Comparison of ENCODE assay signal across 22 cellular contexts in genomic region chr15:62187425-62187824, GRCh38. TPM values are rescaled to one million over a fixed set of nuclear protein-coding genes. Genes with fewer than 3 reads are reported as not detected.
A peak's percentile ranks its signal among the peaks of the same experiment; 100 is the strongest.
DNase-seq lines count a peak whose midpoint lies in the region; ATAC-seq and TF ChIP-seq lines count a peak whose summit lies in the region.
"Had no signal": no experiment of that assay in that cellular context is flagged by ENCODE, and none has a peak within 500 bp of the region (broad histone marks: within the 10 kb centered on the region; RNA-seq: fewer than 3 reads in every experiment).

No MANE protein-coding gene starts in this region.

- no peak overlapping the region for H3K4me3 Mint-ChIP-seq in activated T-helper 17 cell treated with anti-CD3 and anti-CD28 coated beads, Interleukin-2, amount 50 U/mL, for 72 hours
- H3K4me3 Mint-ChIP-seq: CD4-positive, CD25-positive, alpha-beta regulatory T cell; CD8-positive, alpha-beta memory T cell; HFFc6 had no signal

- H3K36me3 ChIP-seq in left ventricle myocardium inferior (no peaks in the 10 kb centered on the region), right atrium auricular region (no peaks in the 10 kb centered on the region), esophagus (ENCODE audit: control insufficient read depth in 2 of 2, insufficient read depth in 2 of 2, low read length in 1 of 2) (no peaks in the 10 kb centered on the region), psoas muscle (ENCODE audit: insufficient read depth in 1 of 2, low read depth in 1 of 2) (no peaks in the 10 kb centered on the region)
- H3K36me3 ChIP-seq: BE2C had no signal

- no peaks in the 10 kb centered on the region for H3K36me3 Mint-ChIP-seq in activated T-helper 17 cell treated with anti-CD3 and anti-CD28 coated beads, Interleukin-2, amount 50 U/mL, for 72 hours (ENCODE audit: low read depth)
- H3K36me3 Mint-ChIP-seq: CD4-positive, CD25-positive, alpha-beta regulatory T cell; CD8-positive, alpha-beta memory T cell had no signal

- 46 to 70% methylated on average over 5 of the region's 5 CpGs for WGBS in esophagus, 2 donors
- 11 to 16% (median 14%) methylated on average over 5 of the region's 5 CpGs for WGBS in psoas muscle, 3 donors

- peaks cover 11% of the 10 kb centered on the region for H3K27me3 Mint-ChIP-seq in activated T-helper 17 cell treated with anti-CD3 and anti-CD28 coated beads, Interleukin-2, amount 50 U/mL, for 72 hours

- peaks cover 9% of the 10 kb centered on the region for H3K27me3 ChIP-seq in left ventricle myocardium inferior (ENCODE audit: low read depth)
- H3K27me3 ChIP-seq in right atrium auricular region = no peaks in the 10 kb centered on the region
- no peaks in the 10 kb centered on the region for H3K27me3 ChIP-seq in esophagus (ENCODE audit: control insufficient read depth in 1 of 2, insufficient read depth in 2 of 2, low read length in 2 of 2)
- H3K27me3 ChIP-seq in psoas muscle (ENCODE audit: insufficient read depth in 3 of 3, low read length in 2 of 3) = peaks cover 0 to 3% (median 0%) of the 10 kb centered on the region in 3 donors
- H3K27me3 ChIP-seq: BE2C had no signal

- TF ChIP-seq CTCF in left ventricle myocardium inferior (IDR thresholded peaks at IDR 0.05; ENCODE audit: borderline replicate concordance) (no peak), right atrium auricular region (IDR thresholded peaks at IDR 0.05) (no peak), psoas muscle (IDR thresholded peaks at IDR 0.05) (no peak)

- no peak overlapping the region for H3K4me3 ChIP-seq in left ventricle myocardium inferior
- no peak overlapping the region for H3K4me3 ChIP-seq in right atrium auricular region
- no peak overlapping the region for H3K4me3 ChIP-seq in esophagus (ENCODE audit: low read depth in 1 of 2, low read length in 2 of 2)
- H3K4me3 ChIP-seq in psoas muscle = no peak overlapping the region

- intact Hi-C loops in left ventricle myocardium inferior (cut with micrococcal nuclease) (no loop called here), psoas muscle (cut with DNase I) (no loop called here)

- ATAC-seq in psoas muscle (peak; percentile 77 to 88 (median 82)), GM21528 (IDR thresholded peaks at IDR 0.05; ENCODE audit: low FRiP score, unreplicated experiment) (no peak), HG03135 (IDR thresholded peaks at IDR 0.05; ENCODE audit: unreplicated experiment) (no peak)
- ATAC-seq in activated T-helper 17 cell treated with anti-CD3 and anti-CD28 coated beads, Interleukin-2, amount 50 U/mL, for 72 hours (replicated peaks) = no peak
- ATAC-seq: HCT116 had no signal

- H3K9me3 ChIP-seq in left ventricle myocardium inferior (replicated peaks) (no peaks in the 10 kb centered on the region), right atrium auricular region (no peaks in the 10 kb centered on the region), esophagus (ENCODE audit: control insufficient read depth in 2 of 2, insufficient read depth in 1 of 2, low read depth in 1 of 2, low read length in 1 of 2) (no peaks in the 10 kb centered on the region), psoas muscle (no peaks in the 10 kb centered on the region)
- H3K9me3 ChIP-seq: BE2C had no signal

- peaks cover 5% of the 10 kb centered on the region for H3K4me1 Mint-ChIP-seq in activated T-helper 17 cell treated with anti-CD3 and anti-CD28 coated beads, Interleukin-2, amount 50 U/mL, for 72 hours
- H3K4me1 Mint-ChIP-seq: CD4-positive, CD25-positive, alpha-beta regulatory T cell; CD8-positive, alpha-beta memory T cell had no signal

- H3K27ac ChIP-seq in left ventricle myocardium inferior (replicated peaks) (peak overlapping the region; percentile 41), right atrium auricular region (no peak overlapping the region), esophagus (ENCODE audit: low read depth in 2 of 2, low read length in 1 of 2) (peak overlapping the region; percentile 65 to 78), psoas muscle (no peak overlapping the region)

- H3K9me3 Mint-ChIP-seq in activated T-helper 17 cell treated with anti-CD3 and anti-CD28 coated beads, Interleukin-2, amount 50 U/mL, for 72 hours = no peaks in the 10 kb centered on the region
- H3K9me3 Mint-ChIP-seq: CD4-positive, CD25-positive, alpha-beta regulatory T cell; CD8-positive, alpha-beta memory T cell; HFFc6 had no signal

- DNase-seq in left ventricle myocardium inferior (no peak), right atrium auricular region (ENCODE audit: low spot score) (no peak), psoas muscle (peak in 1 of 2 donors; percentile 18)
- DNase-seq: BE2C; C1 segment of cervical spinal cord; CD4-positive, CD25-positive, alpha-beta regulatory T cell; CD8-positive, alpha-beta memory T cell; COR-L47; DMS 273 treated with DMSO at 0.1 percent for 48 hours; DMS53; GDM1; GOT3; H7; HFFc6; IMR-90 had no signal

- H3K27ac Mint-ChIP-seq in activated T-helper 17 cell treated with anti-CD3 and anti-CD28 coated beads, Interleukin-2, amount 50 U/mL, for 72 hours = no peak overlapping the region
- H3K27ac Mint-ChIP-seq: CD4-positive, CD25-positive, alpha-beta regulatory T cell; CD8-positive, alpha-beta memory T cell; HFFc6 had no signal

- H3K4me1 ChIP-seq in left ventricle myocardium inferior = peaks cover 8% of the 10 kb centered on the region
- H3K4me1 ChIP-seq in right atrium auricular region = no peaks in the 10 kb centered on the region
- peaks cover 0 to 6% of the 10 kb centered on the region in 2 donors for H3K4me1 ChIP-seq in esophagus (ENCODE audit: control insufficient read depth in 2 of 2, insufficient read depth in 2 of 2, low read length in 1 of 2)
- peaks cover 5% of the 10 kb centered on the region for H3K4me1 ChIP-seq in psoas muscle
- H3K4me1 ChIP-seq: BE2C had no signal

RNA-seq across cellular contexts. Expression of gene C2CD4B, which starts 22.3 kb away (rescaled TPM):
- 1.9 TPM for total RNA-seq in left ventricle myocardium inferior
- 1 to 10 TPM; 3.9 to 5.9 TPM for total RNA-seq in right atrium auricular region
- polyA plus RNA-seq in esophagus = under 1 TPM; 0.29 TPM
- total RNA-seq in psoas muscle = 1 to 10 TPM in 3 of 4 donors, under 1 TPM in 1; 0.60 to 3.2 (median 1.4) TPM
- 1 to 10 TPM in 1 of 3 donors, under 1 TPM in 2; 0.17 to 8.6 (median 0.25) TPM for polyA plus RNA-seq in psoas muscle
- 1 to 10 TPM in 1 of 2 donors, under 1 TPM in 1; 0.76 to 1.5 TPM for total RNA-seq in activated T-helper 17 cell treated with anti-CD3 and anti-CD28 coated beads, Interleukin-2, amount 50 U/mL, for 72 hours
- total RNA-seq: A172, Daoy, HFFc6, IMR-90 had no signal
- polyA plus RNA-seq: CD8-positive, alpha-beta memory T cell; IMR-90 had no signal

Comparison
In these comparisons a context has a peak if more than half of its experiments do, and no peak if none do; other contexts are left out.
1. H3K27ac ChIP-seq: peak in left ventricle myocardium inferior (single experiment) and esophagus (2 of 2); none in right atrium auricular region (0 of 2) and psoas muscle (single experiment).
2. ATAC-seq: peak in psoas muscle (4 of 4); none in GM21528 (single experiment), activated T-helper 17 cell treated with anti-CD3 and anti-CD28 coated beads, Interleukin-2, amount 50 U/mL, for 72 hours (single experiment) and HG03135 (single experiment).